In the genomic region with DNA sequence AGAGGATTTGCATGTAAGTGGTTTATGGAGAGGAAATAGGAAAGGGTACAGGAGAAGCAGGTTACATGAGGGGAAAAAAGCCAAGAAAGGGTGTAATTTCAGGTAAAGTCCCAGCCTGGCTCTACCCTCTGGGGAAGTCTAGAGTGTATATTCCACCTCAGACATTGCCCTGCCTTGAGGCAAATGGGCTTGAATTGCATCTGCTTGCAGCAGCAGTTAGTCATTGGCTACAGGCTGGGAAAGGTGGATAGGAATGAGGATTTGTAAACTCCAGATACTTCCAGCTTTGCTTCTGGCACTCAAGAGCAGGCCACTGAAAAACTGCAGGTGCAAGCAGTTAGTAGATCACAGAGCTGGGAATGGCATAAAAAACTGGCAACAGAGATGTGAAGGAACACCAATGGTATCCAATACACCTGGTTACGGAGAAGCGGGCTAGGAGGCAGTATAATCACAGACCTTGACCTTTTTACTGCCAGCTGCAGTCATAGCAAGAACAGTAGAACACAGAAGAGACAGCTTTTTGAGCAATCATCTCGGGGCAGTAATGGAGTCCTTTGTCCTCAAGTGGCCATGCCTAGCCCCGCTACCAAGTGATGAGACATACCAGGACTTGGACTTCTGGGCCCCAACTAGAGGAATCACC, we compare ENCODE assay signal across 1 cellular context.
TF ChIP-seq lines count a peak whose summit lies in the region.

No MANE protein-coding gene starts in this region.

TF ChIP-seq in HepG2, 621 proteins besides CTCF, POLR2A, EP300 and RAD21 (continued from another document):
- 0 out of 2 replicates have a peak, but pooled peaks have one; percentile 13 for TF ChIP-seq ZNF644 (CRISPR knock-in tag; IDR thresholded peaks at IDR 0.05; ENCODE audit: low read depth)
- peak; percentile 45 for TF ChIP-seq STAG1 (CRISPR knock-in tag; IDR thresholded peaks at IDR 0.05)
- TF ChIP-seq NR2F1 (CRISPR knock-in tag; IDR thresholded peaks at IDR 0.05): 0 out of 4 replicates have a peak, but pooled peaks of 1 of the 2 experiments have one; percentile 12
- TF ChIP-seq RARA (CRISPR knock-in tag; IDR thresholded peaks at IDR 0.05): peak; percentile 36; the same call in 1 of the 2 replicates
- peak; percentile 15; the same call in 1 of the 2 replicates for TF ChIP-seq HNF4G (IDR thresholded peaks at IDR 0.05; ENCODE audit: borderline replicate concordance, low read depth, low read length)
- no peak for TF ChIP-seq HNF4G (CRISPR knock-in tag; IDR thresholded peaks at IDR 0.05; ENCODE audit: borderline replicate concordance, low read depth)
- peak; percentile 56; the same call in 1 of the 2 replicates for TF ChIP-seq NR2F6 (IDR thresholded peaks at IDR 0.05)
- peak; percentile 29; the same call in 1 of the 2 replicates for TF ChIP-seq NR2F6 (CRISPR knock-in tag; IDR thresholded peaks at IDR 0.05)
- TF ChIP-seq POGZ (CRISPR knock-in tag; IDR thresholded peaks at IDR 0.05): peak; percentile 60
- no peak for TF ChIP-seq ZNF335 (CRISPR knock-in tag; IDR thresholded peaks at IDR 0.05)
- TF ChIP-seq ZMYM4 (CRISPR knock-in tag; IDR thresholded peaks at IDR 0.05): peak; percentile 54; the same call in 1 of the 2 replicates
